In genomic region chr12:77724367-77724957, GRCh38 we compare ENCODE assay signal across 8 cellular contexts.
A peak's percentile ranks its signal among the peaks of the same experiment; 100 is the strongest.
DNase-seq lines count a peak whose midpoint lies in the region; ATAC-seq, FAIRE-seq and TF ChIP-seq lines count a peak whose summit lies in the region.

No MANE protein-coding gene starts in this region.

- TF ChIP-seq CTCF in D721Med (IDR thresholded peaks at IDR 0.05; ENCODE audit: insufficient read depth, missing control alignments) (peak; percentile 95), adrenal gland (IDR thresholded peaks at IDR 0.05) (peak; percentile 56 to 95 (median 88))

- no peaks in the 10 kb centered on the region for H3K36me3 ChIP-seq in HAP-1 (replicated peaks)
- H3K36me3 ChIP-seq in adrenal gland (replicated peaks in 1 of 2): no peaks in the 10 kb centered on the region

- no peaks in the 10 kb centered on the region for H3K36me3 Mint-ChIP-seq in activated T-cell treated with anti-CD3 and anti-CD28 coated beads, Interleukin-2, amount 50 U/mL, for 72 hours (ENCODE audit: insufficient read depth in 2 of 2)
- no peaks in the 10 kb centered on the region for H3K36me3 Mint-ChIP-seq in effector memory CD8-positive, alpha-beta T cell (ENCODE audit: insufficient read depth)

- H3K4me1 ChIP-seq in HAP-1: peaks cover 7% of the 10 kb centered on the region
- no peaks in the 10 kb centered on the region for H3K4me1 ChIP-seq in adrenal gland (replicated peaks in 1 of 2)

- DNase-seq in D721Med (ENCODE audit: insufficient read length, low spot score): no peak
- DNase-seq in HAP-1 (ENCODE audit: low spot score in 2 of 2): peak; percentile 35 to 65
- DNase-seq in NCI-H2081 treated with DMSO at 0.1 percent for 48 hours (lab: John Stamatoyannopoulos, UW): peak; percentile 10
- DNase-seq in adrenal gland: peak in 5 of 7 donors; percentile 11 to 32 (median 23)
- DNase-seq in iris pigment epithelial cell (ENCODE audit: low read depth): peak; percentile 68
- DNase-seq in activated T-cell treated with anti-CD3 and anti-CD28 coated beads, Interleukin-2, amount 50 U/mL, for 72 hours: no peak
- no peak for DNase-seq in stimulated activated CD4-positive, alpha-beta T cell treated with anti-CD3 and anti-CD28 coated beads, Interleukin-4, amount 100 ng/mL, for 4 hours
- no peak for DNase-seq in effector memory CD8-positive, alpha-beta T cell

- H3K9me3 ChIP-seq in HAP-1 (no peaks in the 10 kb centered on the region), adrenal gland (replicated peaks in 1 of 3) (no peaks in the 10 kb centered on the region)

- in situ Hi-C loops in HAP-1 (cut with MboI; ENCODE audit: low sequenced_read_pairs): loop anchor here (5.0 kb wide), 1 partner anchor 203 kb away; no protein-coding TSS in a partner anchor

- H3K4me1 Mint-ChIP-seq in activated T-cell treated with anti-CD3 and anti-CD28 coated beads, Interleukin-2, amount 50 U/mL, for 72 hours (ENCODE audit: low read depth): no peaks in the 10 kb centered on the region
- H3K4me1 Mint-ChIP-seq in effector memory CD8-positive, alpha-beta T cell (ENCODE audit: low read depth in 2 of 2): no peaks in the 10 kb centered on the region

- H3K9me3 Mint-ChIP-seq in activated T-cell treated with anti-CD3 and anti-CD28 coated beads, Interleukin-2, amount 50 U/mL, for 72 hours: peaks cover 3 to 6% of the 10 kb centered on the region in 2 donors
- peaks cover 5 to 28% of the 10 kb centered on the region in 2 donors for H3K9me3 Mint-ChIP-seq in effector memory CD8-positive, alpha-beta T cell

- 31 to 44% (median 34%) methylated on average over 1 of the region's 1 CpG for WGBS in adrenal gland, 4 donors

- H3K27ac ChIP-seq in adrenal gland: no peak overlapping the region

- H3K4me3 ChIP-seq in HAP-1 (no peak overlapping the region), adrenal gland (no peak overlapping the region)

- intact Hi-C loops in adrenal gland (cut with DNase I): loop anchor here (2.0 to 5.0 kb wide), 2 partner anchors 200 to 203 kb away; no protein-coding TSS in a partner anchor

- TF ChIP-seq POLR2A in adrenal gland (IDR thresholded peaks at IDR 0.05): no peak

- no peak overlapping the region for H3K27ac Mint-ChIP-seq in activated T-cell treated with anti-CD3 and anti-CD28 coated beads, Interleukin-2, amount 50 U/mL, for 72 hours
- H3K27ac Mint-ChIP-seq in effector memory CD8-positive, alpha-beta T cell: no peak overlapping the region

- FAIRE-seq in D721Med (lab: Jason Lieb, UNC): peak; percentile 82

- ATAC-seq in activated T-cell treated with anti-CD3 and anti-CD28 coated beads, Interleukin-2, amount 50 U/mL, for 72 hours (replicated peaks in 1 of 2): no peak
- no peak for ATAC-seq in effector memory CD8-positive, alpha-beta T cell (replicated peaks)

- H3K27me3 ChIP-seq in HAP-1 (ENCODE audit: low read depth) (no peaks in the 10 kb centered on the region), adrenal gland (no peaks in the 10 kb centered on the region)

- H3K27me3 Mint-ChIP-seq in activated T-cell treated with anti-CD3 and anti-CD28 coated beads, Interleukin-2, amount 50 U/mL, for 72 hours (ENCODE audit: low read depth): no peaks in the 10 kb centered on the region
- no peaks in the 10 kb centered on the region for H3K27me3 Mint-ChIP-seq in effector memory CD8-positive, alpha-beta T cell

- H3K4me3 Mint-ChIP-seq in activated T-cell treated with anti-CD3 and anti-CD28 coated beads, Interleukin-2, amount 50 U/mL, for 72 hours: no peak overlapping the region
- H3K4me3 Mint-ChIP-seq in effector memory CD8-positive, alpha-beta T cell: no peak overlapping the region

Comparison
In these comparisons a context has a peak if more than half of its experiments do, and no peak if none do; other contexts are left out.
1. DNase-seq: peak in HAP-1 (2 of 2), NCI-H2081 treated with DMSO at 0.1 percent for 48 hours (single experiment), adrenal gland (5 of 7) and iris pigment epithelial cell (single experiment); none in D721Med (single experiment), activated T-cell treated with anti-CD3 and anti-CD28 coated beads, Interleukin-2, amount 50 U/mL, for 72 hours (0 of 2), stimulated activated CD4-positive, alpha-beta T cell treated with anti-CD3 and anti-CD28 coated beads, Interleukin-4, amount 100 ng/mL, for 4 hours (0 of 2) and effector memory CD8-positive, alpha-beta T cell (0 of 3).